Comparison of ENCODE assay signal across 8 cellular contexts in genomic region chr2:187580462-187581124, GRCh38. TPM values are rescaled to one million over a fixed set of nuclear protein-coding genes. Genes with fewer than 3 reads are reported as not detected.
DNase-seq lines count a peak whose midpoint lies in the region; ATAC-seq and TF ChIP-seq lines count a peak whose summit lies in the region.

No MANE protein-coding gene starts in this region.

- no peaks in the 10 kb centered on the region for H3K9me3 ChIP-seq in body of pancreas
- no peaks in the 10 kb centered on the region for H3K9me3 ChIP-seq in left lung

- H3K4me1 ChIP-seq in body of pancreas (peaks cover 10% of the 10 kb centered on the region), left lung (peaks cover 6 to 26% of the 10 kb centered on the region in 2 donors)

- DNase-seq in AG09319 (ENCODE audit: extremely low read depth, low read depth) (peak; percentile 44), NCI-H2081 treated with DMSO at 0.1 percent for 48 hours (lab: John Stamatoyannopoulos, UW) (peak; percentile 40), body of pancreas (no peak), left lung (no peak), 8988T (no peak), cortex of kidney (lab: John Stamatoyannopoulos, UW) (no peak)

- peak; percentile 46 for ATAC-seq in GM21825 (IDR thresholded peaks at IDR 0.05; ENCODE audit: unreplicated experiment)
- peak; percentile 84 for ATAC-seq in body of pancreas
- peak; percentile 91 for ATAC-seq in left lung
- no peak for ATAC-seq in GM18907 (IDR thresholded peaks at IDR 0.05; ENCODE audit: unreplicated experiment)

- peak; percentile 33 for TF ChIP-seq CTCF in AG09319 (IDR thresholded peaks at IDR 0.05; ENCODE audit: low read depth, low read length)
- peak; percentile 20 to 82 (median 70) for TF ChIP-seq CTCF in body of pancreas (IDR thresholded peaks at IDR 0.05)
- TF ChIP-seq CTCF in left lung (IDR thresholded peaks at IDR 0.05) = peak in 1 of 2 donors; percentile 32

- H3K27me3 ChIP-seq in body of pancreas (no peaks in the 10 kb centered on the region), left lung (no peaks in the 10 kb centered on the region)

- WGBS in body of pancreas, 2 donors = 14 to 17% methylated on average over 7 of the region's 7 CpGs

- H3K36me3 ChIP-seq in body of pancreas (replicated peaks in 1 of 2; ENCODE audit: insufficient read depth in 1 of 2, low read depth in 2 of 2) (no peaks in the 10 kb centered on the region), left lung (no peaks in the 10 kb centered on the region)

- H3K27ac ChIP-seq in body of pancreas (no peak overlapping the region), left lung (no peak overlapping the region)

- intact Hi-C loops in body of pancreas (cut with DNase I) = loop anchor here (10.0 kb wide), 2 partner anchors 264 to 934 kb away; no protein-coding TSS in a partner anchor
- intact Hi-C loops in left lung (cut with DNase I) = no loop called here

- TF ChIP-seq POLR2A in body of pancreas (IDR thresholded peaks at IDR 0.05) = no peak

- H3K4me3 ChIP-seq in body of pancreas (no peak overlapping the region), left lung (peak overlapping the region; percentile 3 to 4)

RNA-seq across cellular contexts. Expression of gene TFPI, which starts 26.4 kb away (rescaled TPM):
- total RNA-seq in body of pancreas = 10 to 100 TPM; 21.1 to 54.2 TPM
- 100 to 1,000 TPM; 187 to 300 TPM for total RNA-seq in left lung

Comparison
In these comparisons a context has a peak if more than half of its experiments do, and no peak if none do; other contexts are left out.
1. DNase-seq: peak in AG09319 (single experiment) and NCI-H2081 treated with DMSO at 0.1 percent for 48 hours (single experiment); none in body of pancreas (0 of 4), left lung (0 of 2), 8988T (single experiment) and cortex of kidney (single experiment).
2. H3K4me3 ChIP-seq: peak in left lung (2 of 2); none in body of pancreas (0 of 2).